In genomic region chr21:43316156-43316845, GRCh38 we compare ENCODE assay signal across 20 cellular contexts.
"Had no signal": no experiment of that assay in that cellular context is flagged by ENCODE, and none has a peak within 500 bp of the region (broad histone marks: within the 10 kb centered on the region; RNA-seq: fewer than 3 reads in every experiment).

No MANE protein-coding gene starts in this region.

- DNase-seq: cerebellar nuclear complex; cortex of kidney; foreskin fibroblast; gastrocnemius medialis; left cardiac atrium; lower lobe of right lung; naive thymus-derived CD8-positive, alpha-beta T cell; nephron progenitor cell; occipital lobe; spleen; stimulated activated naive B cell treated with anti-CD40 and anti-IgM and Interleukin-4, amounts not matched to agents 10 μg/mL and 1 μg/mL and 100 μg/mL, for 72 hours; transverse colon had no signal

- H3K4me1 ChIP-seq: gastrocnemius medialis, left lung had no signal

- H3K9me3 ChIP-seq: gastrocnemius medialis, lower lobe of right lung, ovary, thoracic aorta, transverse colon, vagina had no signal

- H3K4me3 Mint-ChIP-seq: naive thymus-derived CD8-positive, alpha-beta T cell; nephron progenitor cell; stimulated activated naive B cell treated with anti-CD40 and anti-IgM and Interleukin-4, amounts not matched to agents 10 μg/mL and 1 μg/mL and 100 μg/mL, for 72 hours; stimulated activated naive CD8-positive, alpha-beta T cell treated with anti-CD3 and anti-CD28 coated beads, Interleukin-15, Interleukin-2, amounts not matched to agents 100 ng/mL and 50 ng/mL, for 24 hours had no signal

- H3K4me3 ChIP-seq: gastrocnemius medialis, heart left ventricle, hepatocyte, left lung, lower lobe of right lung, ovary, skin epidermis, spleen, thoracic aorta, transverse colon, vagina had no signal

- H3K4me2 ChIP-seq: hepatocyte had no signal

- H3K27me3 ChIP-seq: hepatocyte, ovary, transverse colon, vagina had no signal

- H3K9me3 Mint-ChIP-seq: stimulated activated naive CD8-positive, alpha-beta T cell treated with anti-CD3 and anti-CD28 coated beads, Interleukin-15, Interleukin-2, amounts not matched to agents 100 ng/mL and 50 ng/mL, for 24 hours had no signal

- ATAC-seq: gastrocnemius medialis; heart left ventricle; left cardiac atrium; left lung; lower lobe of right lung; stimulated activated naive B cell treated with anti-CD40 and anti-IgM and Interleukin-4, amounts not matched to agents 10 μg/mL and 1 μg/mL and 100 μg/mL, for 72 hours had no signal

- H3K36me3 ChIP-seq: gastrocnemius medialis, heart left ventricle, left lung, lower lobe of right lung, ovary, spleen, thoracic aorta, transverse colon, vagina had no signal

- H3K27ac Mint-ChIP-seq: nephron progenitor cell; stimulated activated naive CD8-positive, alpha-beta T cell treated with anti-CD3 and anti-CD28 coated beads, Interleukin-15, Interleukin-2, amounts not matched to agents 100 ng/mL and 50 ng/mL, for 24 hours had no signal

- H3K27ac ChIP-seq: gastrocnemius medialis, heart left ventricle, hepatocyte, left lung, lower lobe of right lung, ovary, skin epidermis, spleen, thoracic aorta, transverse colon, vagina had no signal

- H3K36me3 Mint-ChIP-seq: naive thymus-derived CD8-positive, alpha-beta T cell had no signal
